Comparison of ENCODE assay signal across 21 cellular contexts in genomic region chr14:21486640-21487087, GRCh38. TPM values are rescaled to one million over a fixed set of nuclear protein-coding genes. Genes with fewer than 3 reads are reported as not detected.
DNase-seq lines count a peak whose midpoint lies in the region; ATAC-seq and TF ChIP-seq lines count a peak whose summit lies in the region.
"Had no signal": no experiment of that assay in that cellular context is flagged by ENCODE, and none has a peak within 500 bp of the region (broad histone marks: within the 10 kb centered on the region; RNA-seq: fewer than 3 reads in every experiment).

No MANE protein-coding gene starts in this region.

- H3K36me3 ChIP-seq in mesenchymal stem cell (ENCODE audit: control insufficient read depth in 1 of 2, insufficient read depth in 2 of 2, low read depth in 1 of 2, low read length in 2 of 2): peaks cover 29 to 66% of the 10 kb centered on the region in 2 experiments

- H2BK5ac ChIP-seq in mesenchymal stem cell (ENCODE audit: low read depth, low read length, poor library complexity, severe bottlenecking): no peak overlapping the region

- no peak for TF ChIP-seq CTCF in AG09319 (IDR thresholded peaks at IDR 0.05; ENCODE audit: low read depth, low read length)
- no peak for TF ChIP-seq CTCF in HFFc6 (IDR thresholded peaks at IDR 0.05)
- no peak for TF ChIP-seq CTCF in cardiac fibroblast (IDR thresholded peaks at IDR 0.05; ENCODE audit: low read depth, low read length)

- peak overlapping the region; percentile 17 for H3K27ac ChIP-seq in mesenchymal stem cell (ENCODE audit: low read length, poor library complexity, severe bottlenecking)
- H3K27ac ChIP-seq: KMS-11, suprapubic skin had no signal

- peak overlapping the region; percentile 27 for H3K9ac ChIP-seq in mesenchymal stem cell (ENCODE audit: low read length)
- H3K9ac ChIP-seq: KMS-11 had no signal

- peaks cover 16% of the 10 kb centered on the region for H3K79me1 ChIP-seq in mesenchymal stem cell (replicated peaks; ENCODE audit: low read length, poor library complexity, severe bottlenecking)

- H3K4me2 ChIP-seq in mesenchymal stem cell (ENCODE audit: low read length, poor library complexity, severe bottlenecking): no peak overlapping the region
- H3K4me2 ChIP-seq: KMS-11 had no signal

- H2AK5ac ChIP-seq in mesenchymal stem cell (ENCODE audit: low read length, severe bottlenecking): no peak overlapping the region

- H3K4me1 Mint-ChIP-seq in HFFc6 (ENCODE audit: low read depth): peaks cover 15% of the 10 kb centered on the region
- H3K4me1 Mint-ChIP-seq in activated T-cell treated with anti-CD3 and anti-CD28 coated beads, Interleukin-2, amount 50 U/mL, for 4 hours (ENCODE audit: low read depth): peaks cover 8% of the 10 kb centered on the region
- H3K4me1 Mint-ChIP-seq: brain had no signal

- H3K9me3 Mint-ChIP-seq in HFFc6: no peaks in the 10 kb centered on the region
- H3K9me3 Mint-ChIP-seq in activated T-cell treated with anti-CD3 and anti-CD28 coated beads, Interleukin-2, amount 50 U/mL, for 4 hours: no peaks in the 10 kb centered on the region
- H3K9me3 Mint-ChIP-seq: brain had no signal

- no peak overlapping the region for H3K4ac ChIP-seq in mesenchymal stem cell (ENCODE audit: low read depth in 1 of 2, low read length in 2 of 2)

- WGBS in mesenchymal stem cell: no CpG with 5 or more reads among the region's 1 CpG

- H3K4me3 ChIP-seq in cardiac fibroblast (replicated peaks in 1 of 2; ENCODE audit: low read depth in 2 of 2, low read length in 2 of 2) (no peak overlapping the region), mesenchymal stem cell (ENCODE audit: insufficient read depth in 1 of 2, low read depth in 1 of 2, low read length in 2 of 2) (no peak overlapping the region)
- H3K4me3 ChIP-seq: mucosa of descending colon, suprapubic skin had no signal

- peaks cover 3% of the 10 kb centered on the region for H3K4me1 ChIP-seq in mesenchymal stem cell (ENCODE audit: control insufficient read depth, insufficient read depth, low read depth, low read length)
- H3K4me1 ChIP-seq: suprapubic skin had no signal

- H2BK12ac ChIP-seq in mesenchymal stem cell (ENCODE audit: low read length in 2 of 2): no peak overlapping the region

- no peaks in the 10 kb centered on the region for H3K9me3 ChIP-seq in mesenchymal stem cell (ENCODE audit: control insufficient read depth, low read length)
- H3K9me3 ChIP-seq: mucosa of descending colon, suprapubic skin had no signal

- H2AFZ ChIP-seq in mesenchymal stem cell (ENCODE audit: low read depth, low read length): no peak overlapping the region

- H3K36me3 Mint-ChIP-seq in HFFc6 (ENCODE audit: low read depth): peaks cover 13% of the 10 kb centered on the region
- H3K36me3 Mint-ChIP-seq in activated T-cell treated with anti-CD3 and anti-CD28 coated beads, Interleukin-2, amount 50 U/mL, for 4 hours (ENCODE audit: insufficient read depth): peaks cover 26% of the 10 kb centered on the region

- no peak overlapping the region for H4K91ac ChIP-seq in mesenchymal stem cell (ENCODE audit: low read length)

- 0 out of 2 replicates have a peak overlapping the region, but pooled peaks have one; percentile 18 for H3K4me3 Mint-ChIP-seq in HFFc6
- H3K4me3 Mint-ChIP-seq in activated T-cell treated with anti-CD3 and anti-CD28 coated beads, Interleukin-2, amount 50 U/mL, for 4 hours: no peak overlapping the region
- H3K4me3 Mint-ChIP-seq: brain had no signal

- no peak for ATAC-seq in activated T-cell treated with anti-CD3 and anti-CD28 coated beads, Interleukin-2, amount 50 U/mL, for 4 hours
- no peak for ATAC-seq in HG03095 (IDR thresholded peaks at IDR 0.05; ENCODE audit: unreplicated experiment)
- ATAC-seq: activated CD4-positive, CD25-positive, alpha-beta regulatory T cell treated with anti-CD3 and anti-CD28 coated beads, Interleukin-2, amount 50 U/mL, for 24 hours; mucosa of descending colon; PC-3 had no signal

- no peak overlapping the region for H2BK15ac ChIP-seq in mesenchymal stem cell (ENCODE audit: low read depth, poor library complexity, severe bottlenecking)

- H4K8ac ChIP-seq in mesenchymal stem cell (ENCODE audit: low read length): no peak overlapping the region

- H3K27me3 Mint-ChIP-seq in HFFc6 (ENCODE audit: insufficient read depth): no peaks in the 10 kb centered on the region
- H3K27me3 Mint-ChIP-seq in activated T-cell treated with anti-CD3 and anti-CD28 coated beads, Interleukin-2, amount 50 U/mL, for 4 hours (ENCODE audit: low read depth): no peaks in the 10 kb centered on the region
- H3K27me3 Mint-ChIP-seq: brain had no signal

- H3K18ac ChIP-seq in mesenchymal stem cell (ENCODE audit: low read depth in 1 of 2, low read length in 2 of 2): no peak overlapping the region

- no peak overlapping the region for H3K14ac ChIP-seq in mesenchymal stem cell (ENCODE audit: low read length in 2 of 2)

- H3K27ac Mint-ChIP-seq in HFFc6: peak overlapping the region; percentile 76

- H2BK120ac ChIP-seq in mesenchymal stem cell (ENCODE audit: low read depth, low read length): no peak overlapping the region

- H3K23ac ChIP-seq in mesenchymal stem cell (ENCODE audit: low read length in 2 of 2): no peak overlapping the region

- no peaks in the 10 kb centered on the region for H3K27me3 ChIP-seq in mesenchymal stem cell (ENCODE audit: control insufficient read depth in 1 of 2, insufficient read depth in 1 of 2, low read length in 2 of 2)
- H3K27me3 ChIP-seq: suprapubic skin had no signal

- DNase-seq in AG09319 (ENCODE audit: extremely low read depth, low read depth): peak; percentile 61
- peak; percentile 90 for DNase-seq in HFFc6
- DNase-seq in cardiac fibroblast (ENCODE audit: low read depth in 2 of 2): peak; percentile 59 to 75
- DNase-seq in mesenchymal stem cell: peak; percentile 66
- DNase-seq in NCI-H526 treated with DMSO at 0.1 percent for 48 hours (lab: John Stamatoyannopoulos, UW): no peak
- DNase-seq in activated T-cell treated with anti-CD3 and anti-CD28 coated beads, Interleukin-2, amount 50 U/mL, for 4 hours: no peak
- DNase-seq in islet precursor cell: no peak
- DNase-seq: C1 segment of cervical spinal cord; H7; hypothalamus; mucosa of descending colon; NCI-H1417 treated with DMSO at 0.1 percent for 48 hours; NCI-H774; occipital lobe; PC-3; stimulated activated CD4-positive, alpha-beta T cell treated with anti-CD3 and anti-CD28 coated beads, Interleukin-4, amount 100 ng/mL, for 1 hour had no signal

RNA-seq across cellular contexts. Expression of gene TOX4, which starts 9.7 kb away (rescaled TPM):
- total RNA-seq in HFFc6 (2021; fragmentation: NEBNext Ultra II Directional; extraction: Animal tissue kit (Norgen Biotek cat#: 25700)): 10 to 100 TPM; 79.8 to 96.3 (median 88.5) TPM
- 61.3 TPM for polyA plus RNA-seq in mesenchymal stem cell (2013, experiment 1 of 2)
- polyA plus RNA-seq in mesenchymal stem cell (2013, experiment 2 of 2): 60.5 TPM
- 10 to 100 TPM; 76.8 to 97.1 (median 92.6) TPM for total RNA-seq in activated T-cell treated with anti-CD3 and anti-CD28 coated beads, Interleukin-2, amount 50 U/mL, for 4 hours

RNA-seq across cellular contexts. Expression of gene RAB2B, which starts 9.9 kb away (rescaled TPM):
- total RNA-seq in HFFc6 (2021; fragmentation: NEBNext Ultra II Directional; extraction: Animal tissue kit (Norgen Biotek cat#: 25700)): 10 to 100 TPM; 20.2 to 22.9 (median 21.3) TPM
- polyA plus RNA-seq in mesenchymal stem cell (2013, experiment 1 of 2): 21.3 TPM
- polyA plus RNA-seq in mesenchymal stem cell (2013, experiment 2 of 2): 20.2 TPM
- total RNA-seq in activated T-cell treated with anti-CD3 and anti-CD28 coated beads, Interleukin-2, amount 50 U/mL, for 4 hours: 10 to 100 TPM; 25.4 to 30.3 (median 25.9) TPM

RNA-seq across cellular contexts. Expression of gene METTL3, which starts 24.5 kb away (rescaled TPM):
- 10 to 100 TPM; 28.8 to 37.5 (median 30.3) TPM for total RNA-seq in HFFc6 (2021; fragmentation: NEBNext Ultra II Directional; extraction: Animal tissue kit (Norgen Biotek cat#: 25700))
- polyA plus RNA-seq in mesenchymal stem cell (2013, experiment 1 of 2): 25.1 TPM
- 24.8 TPM for polyA plus RNA-seq in mesenchymal stem cell (2013, experiment 2 of 2)
- 10 to 100 TPM; 45.0 to 47.7 (median 45.0) TPM for total RNA-seq in activated T-cell treated with anti-CD3 and anti-CD28 coated beads, Interleukin-2, amount 50 U/mL, for 4 hours

RNA-seq across cellular contexts. Expression of gene CHD8, which starts 30.7 kb away (rescaled TPM):
- 10 to 100 TPM; 63.5 to 78.6 (median 70.9) TPM for total RNA-seq in HFFc6 (2021; fragmentation: NEBNext Ultra II Directional; extraction: Animal tissue kit (Norgen Biotek cat#: 25700))
- polyA plus RNA-seq in mesenchymal stem cell (2013, experiment 1 of 2): 35.7 TPM
- 31.6 TPM for polyA plus RNA-seq in mesenchymal stem cell (2013, experiment 2 of 2)
- total RNA-seq in activated T-cell treated with anti-CD3 and anti-CD28 coated beads, Interleukin-2, amount 50 U/mL, for 4 hours: 10 to 100 TPM; 82.1 to 84.1 (median 84.1) TPM

RNA-seq across cellular contexts. Expression of gene SALL2, which starts 39.5 kb away (rescaled TPM):
- total RNA-seq in HFFc6 (2021; fragmentation: NEBNext Ultra II Directional; extraction: Animal tissue kit (Norgen Biotek cat#: 25700)): 1 to 10 TPM in 3 of 6 experiments, under 1 TPM in 3; 0.51 to 2.0 (median 0.99) TPM
- 11.8 TPM for polyA plus RNA-seq in mesenchymal stem cell (2013, experiment 1 of 2)
- 10.2 TPM for polyA plus RNA-seq in mesenchymal stem cell (2013, experiment 2 of 2)
- total RNA-seq in activated T-cell treated with anti-CD3 and anti-CD28 coated beads, Interleukin-2, amount 50 U/mL, for 4 hours: 1 to 10 TPM; 1.4 to 1.8 (median 1.4) TPM

Comparison
In these comparisons a context has a peak if more than half of its experiments do, and no peak if none do; other contexts are left out.
1. DNase-seq: peak in AG09319 (single experiment), HFFc6 (single experiment), cardiac fibroblast (2 of 2) and mesenchymal stem cell (single experiment); none in NCI-H526 treated with DMSO at 0.1 percent for 48 hours (single experiment), activated T-cell treated with anti-CD3 and anti-CD28 coated beads, Interleukin-2, amount 50 U/mL, for 4 hours (single experiment) and islet precursor cell (single experiment).